8 cellular contexts compared by ENCODE assay signal in genomic region chr19:47607564-47608073, GRCh38.
DNase-seq lines count a peak whose midpoint lies in the region; ATAC-seq lines count a peak whose summit lies in the region.

No MANE protein-coding gene starts in this region.

- H3K27me3 ChIP-seq in muscle layer of colon (ENCODE audit: control insufficient read depth in 1 of 2, insufficient read depth in 2 of 2, low read length in 2 of 2), result no peaks in the 10 kb centered on the region

- H3K4me3 ChIP-seq in muscle layer of colon (ENCODE audit: low read depth in 1 of 2, low read length in 2 of 2), result peak overlapping the region; percentile 87 to 100

- H3K4me1 Mint-ChIP-seq in stimulated activated naive CD8-positive, alpha-beta T cell treated with anti-CD3 and anti-CD28 coated beads, Interleukin-15, Interleukin-2, amounts not matched to agents 100 ng/mL and 50 ng/mL, for 24 hours (ENCODE audit: low read depth), result peaks cover 26% of the 10 kb centered on the region
- H3K4me1 Mint-ChIP-seq in central memory CD8-positive, alpha-beta T cell, result peaks cover 29% of the 10 kb centered on the region

- no peak for ATAC-seq in stimulated activated naive CD8-positive, alpha-beta T cell treated with anti-CD3 and anti-CD28 coated beads, Interleukin-15, Interleukin-2, amounts not matched to agents 100 U/mL and 50 U/mL, for 24 hours
- no peak for ATAC-seq in central memory CD8-positive, alpha-beta T cell (replicated peaks; ENCODE audit: extremely low read depth, poor library complexity, severe bottlenecking)
- ATAC-seq in HG03196 (IDR thresholded peaks at IDR 0.05; ENCODE audit: unreplicated experiment), result no peak
- ATAC-seq in HG03135 (IDR thresholded peaks at IDR 0.05; ENCODE audit: unreplicated experiment), result no peak

- no peaks in the 10 kb centered on the region for H3K36me3 ChIP-seq in muscle layer of colon (ENCODE audit: insufficient read depth, low read length)

- peak overlapping the region; percentile 87 for H3K27ac ChIP-seq in muscle layer of colon (ENCODE audit: low read depth, low read length)

- no peak for DNase-seq in stimulated activated naive CD8-positive, alpha-beta T cell treated with anti-CD3 and anti-CD28 coated beads, Interleukin-15, Interleukin-2, amounts not matched to agents 100 U/mL and 50 U/mL, for 24 hours
- DNase-seq in central memory CD8-positive, alpha-beta T cell (ENCODE audit: low spot score in 2 of 2), result no peak
- DNase-seq in RPMI8226 (no peak), retina (no peak)

- H3K9ac ChIP-seq in muscle layer of colon (ENCODE audit: low read length), result peak overlapping the region; percentile 71

- peaks cover 4% of the 10 kb centered on the region for H3K36me3 Mint-ChIP-seq in stimulated activated naive CD8-positive, alpha-beta T cell treated with anti-CD3 and anti-CD28 coated beads, Interleukin-15, Interleukin-2, amounts not matched to agents 100 ng/mL and 50 ng/mL, for 24 hours (ENCODE audit: low read depth)
- peaks cover 12% of the 10 kb centered on the region for H3K36me3 Mint-ChIP-seq in central memory CD8-positive, alpha-beta T cell (ENCODE audit: insufficient read depth)

- no peaks in the 10 kb centered on the region for H3K27me3 Mint-ChIP-seq in stimulated activated naive CD8-positive, alpha-beta T cell treated with anti-CD3 and anti-CD28 coated beads, Interleukin-15, Interleukin-2, amounts not matched to agents 100 ng/mL and 50 ng/mL, for 24 hours
- peaks cover 6% of the 10 kb centered on the region for H3K27me3 Mint-ChIP-seq in central memory CD8-positive, alpha-beta T cell

- H3K4me1 ChIP-seq in muscle layer of colon (ENCODE audit: insufficient read depth, low read length), result peaks cover 18% of the 10 kb centered on the region

- H3K27ac Mint-ChIP-seq in stimulated activated naive CD8-positive, alpha-beta T cell treated with anti-CD3 and anti-CD28 coated beads, Interleukin-15, Interleukin-2, amounts not matched to agents 100 ng/mL and 50 ng/mL, for 24 hours, result peak overlapping the region; percentile 70
- H3K27ac Mint-ChIP-seq in central memory CD8-positive, alpha-beta T cell (ENCODE audit: low read depth), result no peak overlapping the region

- peak overlapping the region; percentile 84 for H3K4me3 Mint-ChIP-seq in stimulated activated naive CD8-positive, alpha-beta T cell treated with anti-CD3 and anti-CD28 coated beads, Interleukin-15, Interleukin-2, amounts not matched to agents 100 ng/mL and 50 ng/mL, for 24 hours
- peak overlapping the region; percentile 87 for H3K4me3 Mint-ChIP-seq in central memory CD8-positive, alpha-beta T cell

- no peaks in the 10 kb centered on the region for H3K9me3 ChIP-seq in muscle layer of colon (ENCODE audit: low read length)

- H3K9me3 Mint-ChIP-seq in stimulated activated naive CD8-positive, alpha-beta T cell treated with anti-CD3 and anti-CD28 coated beads, Interleukin-15, Interleukin-2, amounts not matched to agents 100 ng/mL and 50 ng/mL, for 24 hours, result no peaks in the 10 kb centered on the region
- no peaks in the 10 kb centered on the region for H3K9me3 Mint-ChIP-seq in central memory CD8-positive, alpha-beta T cell
